21 cellular contexts compared by ENCODE assay signal in the genomic region with DNA sequence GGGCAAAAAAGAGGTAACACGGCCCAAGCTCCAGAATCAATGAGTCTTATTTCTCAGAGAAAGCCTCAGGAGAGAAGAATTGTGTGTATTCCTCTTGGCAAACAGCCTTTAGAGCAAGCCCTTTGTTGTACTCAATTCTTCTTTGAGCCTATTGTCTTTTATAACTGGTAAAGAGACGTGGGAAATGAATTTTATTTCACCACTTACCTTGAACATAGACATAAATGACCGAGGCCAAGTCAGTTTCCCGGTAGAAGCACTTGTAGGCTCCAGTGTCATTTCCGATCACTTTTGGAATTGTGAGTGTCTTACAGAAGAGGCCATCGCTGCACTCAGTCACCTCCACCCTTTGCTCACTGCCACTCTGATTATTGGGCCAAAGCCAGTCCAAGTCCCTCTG. TPM values are rescaled to one million over a fixed set of nuclear protein-coding genes. Genes with fewer than 3 reads are reported as not detected.
"Had no signal": no experiment of that assay in that cellular context is flagged by ENCODE, and none has a peak within 500 bp of the region (broad histone marks: within the 10 kb centered on the region; RNA-seq: fewer than 3 reads in every experiment).

No MANE protein-coding gene starts in this region.

- ATAC-seq: foreskin keratinocyte; left lobe of liver; lower lobe of right lung; naive thymus-derived CD4-positive, alpha-beta T cell; upper lobe of right lung had no signal

- H3K4me3 Mint-ChIP-seq: dendritic cell treated with granulocyte-macrophage colony-stimulating factor and Interleukin-4, amounts not matched to agents 40 ng/mL and 50 ng/mL, for 4 days; naive thymus-derived CD4-positive, alpha-beta T cell; nephron progenitor cell had no signal

- H3K27me3 ChIP-seq: right lobe of liver, suprapubic skin, thyroid gland, upper lobe of right lung, vagina had no signal

- H3K9me3 ChIP-seq: lower lobe of right lung, prostate gland, right lobe of liver, suprapubic skin, thyroid gland, upper lobe of right lung, vagina had no signal

- DNase-seq: cerebellar nuclear complex; erythroblast; foreskin keratinocyte; head of caudate nucleus; hypothalamus; kidney glomerular epithelial cell; lower lobe of right lung; mesenchymal stem cell; naive thymus-derived CD4-positive, alpha-beta T cell; nephron progenitor cell; right lobe of liver; stimulated activated naive CD4-positive, alpha-beta T cell treated with Interleukin-2 at 50 U/mL for 16 hours; thyroid gland; upper lobe of right lung had no signal

- H3K4me1 ChIP-seq: foreskin keratinocyte, lower lobe of right lung, parathyroid adenoma, prostate gland, right lobe of liver, suprapubic skin, thyroid gland, upper lobe of right lung, vagina had no signal

- H3K9me3 Mint-ChIP-seq: dendritic cell treated with granulocyte-macrophage colony-stimulating factor and Interleukin-4, amounts not matched to agents 40 ng/mL and 50 ng/mL, for 4 days; nephron progenitor cell had no signal

- H3K9ac ChIP-seq: parathyroid adenoma had no signal

- H2AFZ ChIP-seq: parathyroid adenoma had no signal

- H3K27ac Mint-ChIP-seq: dendritic cell treated with granulocyte-macrophage colony-stimulating factor and Interleukin-4, amounts not matched to agents 40 ng/mL and 50 ng/mL, for 4 days; naive thymus-derived CD4-positive, alpha-beta T cell; nephron progenitor cell had no signal

- H3K4me3 ChIP-seq: lower lobe of right lung, prostate gland, right lobe of liver, suprapubic skin, thyroid gland, upper lobe of right lung, vagina had no signal

- H3K36me3 Mint-ChIP-seq: naive thymus-derived CD4-positive, alpha-beta T cell had no signal

- H3K27ac ChIP-seq: foreskin keratinocyte, lower lobe of right lung, prostate gland, right lobe of liver, suprapubic skin, upper lobe of right lung, vagina had no signal

- H3K79me2 ChIP-seq: parathyroid adenoma had no signal

- H3K36me3 ChIP-seq: prostate gland, right lobe of liver, suprapubic skin, vagina had no signal

- H3K4me1 Mint-ChIP-seq: naive thymus-derived CD4-positive, alpha-beta T cell had no signal

RNA-seq across cellular contexts. Expression of a gene that starts 7.0 kb away (rescaled TPM):
- total RNA-seq: foreskin keratinocyte; mononuclear cell; naive thymus-derived CD4-positive, alpha-beta T cell had no signal
- polyA plus RNA-seq: foreskin keratinocyte; naive thymus-derived CD4-positive, alpha-beta T cell had no signal
